ENCODE assay signal across 8 cellular contexts in genomic region chr7:114086491-114086905, GRCh38.
A peak's percentile ranks its signal among the peaks of the same experiment; 100 is the strongest.
DNase-seq lines count a peak whose midpoint lies in the region; ATAC-seq and FAIRE-seq lines count a peak whose summit lies in the region.

No MANE protein-coding gene starts in this region.

- DNase-seq in adipocyte (ENCODE audit: low read depth) (peak; percentile 53), small intestine (peak; percentile 47), DMS114 treated with DMSO at 0.1 percent for 48 hours (lab: John Stamatoyannopoulos, UW; ENCODE audit: unreplicated experiment) (no peak), T-helper 9 cell (no peak)

- no peak for FAIRE-seq in small intestine (lab: Jason Lieb, UNC)

- H4K20me1 ChIP-seq in BLaER1: peaks cover 36% of the 10 kb centered on the region

- peak overlapping the region; percentile 65 for H3K4me3 ChIP-seq in BLaER1
- peak overlapping the region; percentile 98 for H3K4me3 ChIP-seq in adipocyte (ENCODE audit: low read length)
- H3K4me3 ChIP-seq in iPS-11a (ENCODE audit: low read depth, low read length): peak overlapping the region; percentile 37
- peak overlapping the region; percentile 51 to 94 for H3K4me3 ChIP-seq in small intestine (ENCODE audit: low read depth in 1 of 2, low read length in 2 of 2)

- H3K27ac ChIP-seq in BLaER1: no peak overlapping the region
- peak overlapping the region; percentile 93 to 95 for H3K27ac ChIP-seq in small intestine (ENCODE audit: low read depth in 1 of 2, low read length in 1 of 2)

- H3K4me1 ChIP-seq in BLaER1 (peaks cover 15% of the 10 kb centered on the region), adipocyte (ENCODE audit: control insufficient read depth, insufficient read depth, low read length) (peaks cover 26% of the 10 kb centered on the region), small intestine (ENCODE audit: control insufficient read depth in 2 of 2, insufficient read depth in 1 of 2, low read depth in 1 of 2, low read length in 1 of 2) (no peaks in the 10 kb centered on the region)

- H3K36me3 ChIP-seq in BLaER1: no peaks in the 10 kb centered on the region
- no peaks in the 10 kb centered on the region for H3K36me3 ChIP-seq in adipocyte (ENCODE audit: control insufficient read depth, insufficient read depth, low read length, severe bottlenecking)
- H3K36me3 ChIP-seq in small intestine (ENCODE audit: control insufficient read depth in 2 of 2, insufficient read depth in 2 of 2, low read length in 2 of 2): no peaks in the 10 kb centered on the region

- H3K9ac ChIP-seq in BLaER1 (no peak overlapping the region), adipocyte (ENCODE audit: low read length) (peak overlapping the region; percentile 87)

- H3K4me2 ChIP-seq in BLaER1: peak overlapping the region; percentile 93

- H3K27me3 ChIP-seq in BLaER1: peaks cover 70% of the 10 kb centered on the region
- no peaks in the 10 kb centered on the region for H3K27me3 ChIP-seq in adipocyte (replicated peaks; ENCODE audit: control insufficient read depth, insufficient read depth, low read length)
- peaks cover 0 to 6% of the 10 kb centered on the region in 2 donors for H3K27me3 ChIP-seq in small intestine (ENCODE audit: control insufficient read depth in 2 of 2, insufficient read depth in 2 of 2, low read length in 2 of 2)

- 0 to 1% (median 1%) methylated on average over 16 to 37 of the region's 37 CpGs for WGBS in small intestine, 3 donors

- H3K9me3 ChIP-seq in BLaER1: peaks cover 28% of the 10 kb centered on the region
- H3K9me3 ChIP-seq in adipocyte (ENCODE audit: control insufficient read depth, low read length): no peaks in the 10 kb centered on the region
- no peaks in the 10 kb centered on the region for H3K9me3 ChIP-seq in small intestine (ENCODE audit: control insufficient read depth, low read depth)

- peak; percentile 30 for ATAC-seq in HG02623 (IDR thresholded peaks at IDR 0.05; ENCODE audit: unreplicated experiment)
- no peak for ATAC-seq in GM18858 (IDR thresholded peaks at IDR 0.05; ENCODE audit: unreplicated experiment)

Comparison
In these comparisons a context has a peak if more than half of its experiments do, and no peak if none do; other contexts are left out.
1. H3K4me3 ChIP-seq: peak in every context shown above with its lines; median percentile 98 in adipocyte; 72 in small intestine; 65 in BLaER1; 37 in iPS-11a.
2. DNase-seq: peak in adipocyte (single experiment) and small intestine (single experiment); none in DMS114 treated with DMSO at 0.1 percent for 48 hours (single experiment) and T-helper 9 cell (single experiment).